ENCODE assay signal across 9 cellular contexts in the genomic region with DNA sequence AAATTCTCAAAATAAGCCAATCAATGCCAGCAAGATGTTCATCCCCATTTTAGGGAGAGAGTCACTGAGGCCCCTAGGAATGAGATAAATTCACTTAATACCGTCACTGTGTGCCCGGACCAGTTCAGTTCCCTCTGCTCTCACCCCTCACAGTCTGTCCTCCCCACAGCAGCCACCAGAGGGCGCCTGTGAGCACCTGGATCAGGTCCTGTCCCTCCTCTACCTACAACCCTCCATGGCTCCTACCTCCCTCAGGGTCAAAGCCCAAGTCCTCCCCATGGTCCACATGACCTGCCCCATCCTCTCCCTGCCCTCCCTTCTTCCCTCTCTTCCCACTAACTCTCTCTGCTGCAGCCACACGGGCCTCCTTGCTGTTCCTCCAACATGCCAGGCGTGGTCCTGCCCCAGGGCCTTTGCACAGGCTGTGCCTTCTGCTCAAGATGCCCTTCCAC. TPM values are rescaled to one million over a fixed set of nuclear protein-coding genes. Genes with fewer than 3 reads are reported as not detected.
DNase-seq lines count a peak whose midpoint lies in the region; ATAC-seq and TF ChIP-seq lines count a peak whose summit lies in the region.
"Had no signal": no experiment of that assay in that cellular context is flagged by ENCODE, and none has a peak within 500 bp of the region (broad histone marks: within the 10 kb centered on the region; RNA-seq: fewer than 3 reads in every experiment).

No MANE protein-coding gene starts in this region.

- no peak for ATAC-seq in HG03025 (IDR thresholded peaks at IDR 0.05; ENCODE audit: low FRiP score, unreplicated experiment)

- H3K4me3 ChIP-seq in GM12865 (ENCODE audit: low read depth, low read length): no peak overlapping the region
- H3K4me3 ChIP-seq: SK-N-MC had no signal

- DNase-seq in GM12865 (ENCODE audit: low read depth): peak; percentile 57
- peak; percentile 59 for DNase-seq in OCI-M1 (lab: John Stamatoyannopoulos, UW)
- DNase-seq in activated T-cell treated with anti-CD3 and anti-CD28 coated beads, Interleukin-2, amount 50 U/mL, for 48 hours: peak; percentile 90 to 93
- peak; percentile 69 for DNase-seq in germinal center (ENCODE audit: low spot score)
- peak; percentile 55 to 83 for DNase-seq in stimulated activated CD4-positive, alpha-beta T cell treated with anti-CD3 and anti-CD28 coated beads, Interleukin-12 subunit alpha, Interleukin-12 subunit beta, amount 100 ng/mL, for 24 hours (ENCODE audit: low read depth in 2 of 2)
- DNase-seq in H4 (ENCODE audit: low spot score): no peak
- DNase-seq in GOT3 (lab: John Stamatoyannopoulos, UW): no peak

- TF ChIP-seq CTCF in GM12865 (IDR thresholded peaks at IDR 0.05; ENCODE audit: insufficient read depth, low read depth, low read length, missing control alignments): peak; percentile 87

RNA-seq across cellular contexts. Expression of gene NFIC, which starts 42.0 kb away (rescaled TPM):
- total RNA-seq in H4 (2014; rRNA removed; shearing (Covaris generic)): 19.8 and 20.0 TPM in 2 replicates

Comparison
In these comparisons a context has a peak if more than half of its experiments do, and no peak if none do; other contexts are left out.
1. DNase-seq: peak in GM12865 (single experiment), OCI-M1 (single experiment), activated T-cell treated with anti-CD3 and anti-CD28 coated beads, Interleukin-2, amount 50 U/mL, for 48 hours (2 of 2), germinal center (single experiment) and stimulated activated CD4-positive, alpha-beta T cell treated with anti-CD3 and anti-CD28 coated beads, Interleukin-12 subunit alpha, Interleukin-12 subunit beta, amount 100 ng/mL, for 24 hours (2 of 2); none in H4 (single experiment) and GOT3 (single experiment).